15 cellular contexts compared by ENCODE assay signal in genomic region chr9:1941989-1942388, GRCh38.
DNase-seq lines count a peak whose midpoint lies in the region; ATAC-seq and TF ChIP-seq lines count a peak whose summit lies in the region.
"Had no signal": no experiment of that assay in that cellular context is flagged by ENCODE, and none has a peak within 500 bp of the region (broad histone marks: within the 10 kb centered on the region; RNA-seq: fewer than 3 reads in every experiment).

No MANE protein-coding gene starts in this region.

- CTCF ChIA-PET in Caco-2 (lab: Charles Lee): no interaction called here

- in situ Hi-C loops in SK-MEL-5 (cut with HindIII; ENCODE audit: low pct_unique_long_range_greater_than_20kb, low sequenced_read_pairs): no loop called here

- intact Hi-C loops in left ventricle myocardium inferior (cut with micrococcal nuclease): no loop called here
- intact Hi-C loops in upper lobe of right lung (cut with DNase I): no loop called here
- intact Hi-C loops in Caco-2 (cut with micrococcal nuclease; ENCODE audit: unreplicated experiment): no loop called here

- H3K4me3 ChIP-seq in cardiac muscle cell (no peak overlapping the region), left ventricle myocardium inferior (no peak overlapping the region), fibroblast of villous mesenchyme (ENCODE audit: low read depth, low read length) (no peak overlapping the region), upper lobe of right lung (no peak overlapping the region), Caco-2 (ENCODE audit: low read depth, low read length) (no peak overlapping the region)
- H3K4me3 ChIP-seq: transverse colon had no signal

- ATAC-seq in upper lobe of right lung: no peak

- peaks cover 3% of the 10 kb centered on the region for H3K4me1 Mint-ChIP-seq in activated T-cell treated with anti-CD3 and anti-CD28 coated beads, Interleukin-2, amount 50 U/mL, for 24 hours (ENCODE audit: low read depth)
- no peaks in the 10 kb centered on the region for H3K4me1 Mint-ChIP-seq in HFFc6 (ENCODE audit: low read depth)
- no peaks in the 10 kb centered on the region for H3K4me1 Mint-ChIP-seq in Caco-2 (ENCODE audit: low read depth, unreplicated experiment)

- H3K9me3 ChIP-seq in cardiac muscle cell (ENCODE audit: low read depth) (no peaks in the 10 kb centered on the region), left ventricle myocardium inferior (replicated peaks) (no peaks in the 10 kb centered on the region), upper lobe of right lung (no peaks in the 10 kb centered on the region), Caco-2 (no peaks in the 10 kb centered on the region)
- H3K9me3 ChIP-seq: transverse colon had no signal

- H3K4me3 Mint-ChIP-seq in activated T-cell treated with anti-CD3 and anti-CD28 coated beads, Interleukin-2, amount 50 U/mL, for 24 hours: no peak overlapping the region
- no peak overlapping the region for H3K4me3 Mint-ChIP-seq in HFFc6
- no peak overlapping the region for H3K4me3 Mint-ChIP-seq in Caco-2 (ENCODE audit: unreplicated experiment)
- H3K4me3 Mint-ChIP-seq: B cell, naive B cell had no signal

- H3K9me3 Mint-ChIP-seq in activated T-cell treated with anti-CD3 and anti-CD28 coated beads, Interleukin-2, amount 50 U/mL, for 24 hours: no peaks in the 10 kb centered on the region
- H3K9me3 Mint-ChIP-seq in HFFc6 (no peaks in the 10 kb centered on the region), Caco-2 (ENCODE audit: unreplicated experiment) (no peaks in the 10 kb centered on the region)
- H3K9me3 Mint-ChIP-seq: activated T-helper 2 cell treated with anti-CD3 and anti-CD28 coated beads, Interferon-gamma antibody, Interleukin-2, Interleukin-4, amounts not matched to agents 10 μg/mL and 5 μg/mL and 100 μg/mL, durations not matched to agents 14 hours and 24 hours and 36 hours had no signal

- DNase-seq in cardiac muscle cell (ENCODE audit: low read depth in 1 of 2, low spot score in 1 of 2) (peak in 1 of 2 donors; percentile 27), left ventricle myocardium inferior (no peak), SK-MEL-5 (ENCODE audit: low read depth, low spot score) (peak; percentile 6), fibroblast of villous mesenchyme (ENCODE audit: low read depth) (peak; percentile 6), upper lobe of right lung (no peak), HFFc6 (no peak), Caco-2 (no peak)
- no peak for DNase-seq in activated T-cell treated with anti-CD3 and anti-CD28 coated beads, Interleukin-2, amount 50 U/mL, for 24 hours
- DNase-seq: GOT3, naive B cell, NCI-H1417 treated with DMSO at 0.1 percent for 48 hours, SHP77 treated with DMSO at 0.1 percent for 48 hours, transverse colon had no signal

- no peak overlapping the region for H3K27ac ChIP-seq in cardiac muscle cell
- no peak overlapping the region for H3K27ac ChIP-seq in left ventricle myocardium inferior (replicated peaks)
- H3K27ac ChIP-seq in upper lobe of right lung: no peak overlapping the region
- H3K27ac ChIP-seq: transverse colon had no signal

- peaks cover 8% of the 10 kb centered on the region for H3K27me3 Mint-ChIP-seq in activated T-cell treated with anti-CD3 and anti-CD28 coated beads, Interleukin-2, amount 50 U/mL, for 24 hours
- H3K27me3 Mint-ChIP-seq in HFFc6 (ENCODE audit: insufficient read depth) (peaks cover 4% of the 10 kb centered on the region; the same call in 1 of the 2 replicates), Caco-2 (ENCODE audit: insufficient read depth, unreplicated experiment) (peaks cover 4% of the 10 kb centered on the region)

- H3K36me3 ChIP-seq in cardiac muscle cell (no peaks in the 10 kb centered on the region), left ventricle myocardium inferior (no peaks in the 10 kb centered on the region), upper lobe of right lung (no peaks in the 10 kb centered on the region), Caco-2 (ENCODE audit: control insufficient read depth, insufficient read depth, low read length) (no peaks in the 10 kb centered on the region)
- H3K36me3 ChIP-seq: transverse colon had no signal

- no peaks in the 10 kb centered on the region for H3K4me1 ChIP-seq in cardiac muscle cell (ENCODE audit: low read depth)
- H3K4me1 ChIP-seq in left ventricle myocardium inferior: no peaks in the 10 kb centered on the region
- H3K4me1 ChIP-seq in upper lobe of right lung: no peaks in the 10 kb centered on the region
- H3K4me1 ChIP-seq in Caco-2: no peaks in the 10 kb centered on the region
- H3K4me1 ChIP-seq: transverse colon had no signal

- peak; percentile 39 for TF ChIP-seq CTCF in cardiac muscle cell (IDR thresholded peaks at IDR 0.05; ENCODE audit: low read depth, low read length)
- TF ChIP-seq CTCF in left ventricle myocardium inferior (IDR thresholded peaks at IDR 0.05; ENCODE audit: borderline replicate concordance): no peak
- TF ChIP-seq CTCF in fibroblast of villous mesenchyme (IDR thresholded peaks at IDR 0.05; ENCODE audit: insufficient read depth, low read depth, low read length): peak; percentile 40
- TF ChIP-seq CTCF in upper lobe of right lung (IDR thresholded peaks at IDR 0.05): peak; percentile 33
- TF ChIP-seq CTCF in HFFc6 (IDR thresholded peaks at IDR 0.05): no peak
- TF ChIP-seq CTCF in Caco-2 (IDR thresholded peaks at IDR 0.05; ENCODE audit: insufficient read depth in 1 of 2, low read depth in 1 of 2, low read length in 1 of 2, severe bottlenecking in 1 of 2, unreplicated experiment in 1 of 2): no peak

- POLR2A ChIA-PET in Caco-2 (lab: Charles Lee): no interaction called here

- no peak overlapping the region for H3K27ac Mint-ChIP-seq in activated T-cell treated with anti-CD3 and anti-CD28 coated beads, Interleukin-2, amount 50 U/mL, for 24 hours
- no peak overlapping the region for H3K27ac Mint-ChIP-seq in HFFc6
- H3K27ac Mint-ChIP-seq in Caco-2 (ENCODE audit: unreplicated experiment): no peak overlapping the region
- H3K27ac Mint-ChIP-seq: activated T-helper 2 cell treated with anti-CD3 and anti-CD28 coated beads, Interferon-gamma antibody, Interleukin-2, Interleukin-4, amounts not matched to agents 10 μg/mL and 5 μg/mL and 100 μg/mL, durations not matched to agents 14 hours and 24 hours and 36 hours; B cell; naive B cell had no signal

- BruUV-seq in Caco-2 (replicated peaks; lab: Mats Ljungman, UMichigan): no TSS peak

- H3K36me3 Mint-ChIP-seq in activated T-cell treated with anti-CD3 and anti-CD28 coated beads, Interleukin-2, amount 50 U/mL, for 24 hours (ENCODE audit: low read depth): no peaks in the 10 kb centered on the region
- H3K36me3 Mint-ChIP-seq in HFFc6 (ENCODE audit: low read depth) (no peaks in the 10 kb centered on the region), Caco-2 (ENCODE audit: insufficient read depth, unreplicated experiment) (no peaks in the 10 kb centered on the region)
- H3K36me3 Mint-ChIP-seq: naive B cell had no signal

- no peaks in the 10 kb centered on the region for H3K27me3 ChIP-seq in cardiac muscle cell
- peaks cover 16% of the 10 kb centered on the region for H3K27me3 ChIP-seq in left ventricle myocardium inferior (ENCODE audit: low read depth)
- H3K27me3 ChIP-seq in upper lobe of right lung: no peaks in the 10 kb centered on the region
- no peaks in the 10 kb centered on the region for H3K27me3 ChIP-seq in Caco-2 (replicated peaks; ENCODE audit: control insufficient read depth, insufficient read depth, low read length)
- H3K27me3 ChIP-seq: transverse colon had no signal

Comparison
In these comparisons a context has a peak if more than half of its experiments do, and no peak if none do; other contexts are left out.
1. CTCF ChIP-seq: peak in cardiac muscle cell (single experiment), fibroblast of villous mesenchyme (single experiment) and upper lobe of right lung (single experiment); none in left ventricle myocardium inferior (single experiment), HFFc6 (single experiment) and Caco-2 (0 of 2).
2. DNase-seq: peak in SK-MEL-5 (single experiment) and fibroblast of villous mesenchyme (single experiment); none in left ventricle myocardium inferior (single experiment), upper lobe of right lung (single experiment), activated T-cell treated with anti-CD3 and anti-CD28 coated beads, Interleukin-2, amount 50 U/mL, for 24 hours (single experiment), HFFc6 (single experiment) and Caco-2 (0 of 2).